8 cellular contexts compared by ENCODE assay signal in genomic region chr5:78647838-78648358, GRCh38. TPM values are rescaled to one million over a fixed set of nuclear protein-coding genes. Genes with fewer than 3 reads are reported as not detected.
DNase-seq lines count a peak whose midpoint lies in the region; TF ChIP-seq lines count a peak whose summit lies in the region.

No MANE protein-coding gene starts in this region.

- H3K9me3 ChIP-seq in GM23248 (ENCODE audit: low read depth): no peaks in the 10 kb centered on the region
- H3K9me3 ChIP-seq in adrenal gland (replicated peaks in 1 of 3): no peaks in the 10 kb centered on the region

- H3K27me3 Mint-ChIP-seq in progenitor cell of endocrine pancreas: peaks cover 10% of the 10 kb centered on the region

- peak overlapping the region; percentile 84 for H3K4me3 Mint-ChIP-seq in progenitor cell of endocrine pancreas (ENCODE audit: low read depth)

- no peaks in the 10 kb centered on the region for H3K9me2 ChIP-seq in GM23248 (ENCODE audit: insufficient read depth)

- peak overlapping the region; percentile 94 for H3K4me2 ChIP-seq in GM23248 (ENCODE audit: unreplicated experiment)

- DNase-seq in DMS153 treated with DMSO at 0.1 percent for 48 hours (lab: John Stamatoyannopoulos, UW; ENCODE audit: unreplicated experiment): peak; percentile 4
- DNase-seq in DMS153 (lab: John Stamatoyannopoulos, UW): no peak
- peak; percentile 81 for DNase-seq in GM23248
- peak; percentile 65 for DNase-seq in LHCN-M2 (ENCODE audit: low read depth)
- peak; percentile 45 to 69 (median 65) for DNase-seq in adrenal gland
- DNase-seq in hepatic stellate cell (ENCODE audit: low spot score): peak; percentile 50
- no peak for DNase-seq in progenitor cell of endocrine pancreas (ENCODE audit: low spot score, unreplicated experiment)
- DNase-seq in epidermal melanocyte (ENCODE audit: insufficient read length, low spot score): no peak

- H3K4me3 ChIP-seq in GM23248: peak overlapping the region; percentile 80
- peak overlapping the region; percentile 13 to 89 (median 80) for H3K4me3 ChIP-seq in adrenal gland

- peak overlapping the region; percentile 68 for H3K27ac ChIP-seq in GM23248
- H3K27ac ChIP-seq in adrenal gland: peak overlapping the region; percentile 84 to 96 (median 94)

- no peaks in the 10 kb centered on the region for H3K9me3 Mint-ChIP-seq in progenitor cell of endocrine pancreas (ENCODE audit: low read depth)

- H3K27ac Mint-ChIP-seq in progenitor cell of endocrine pancreas: peak overlapping the region; percentile 90

- H2AFZ ChIP-seq in GM23248: peak overlapping the region; percentile 73

- TF ChIP-seq CTCF in adrenal gland (IDR thresholded peaks at IDR 0.05): no peak
- TF ChIP-seq CTCF in progenitor cell of endocrine pancreas (IDR thresholded peaks at IDR 0.05; ENCODE audit: unreplicated experiment): peak; percentile 17

- intact Hi-C loops in adrenal gland (cut with DNase I): loop anchor here (10.0 kb wide), 2 partner anchors 73 to 103 kb away; no protein-coding TSS in a partner anchor

- peaks cover 18% of the 10 kb centered on the region for H3K4me1 ChIP-seq in GM23248 (ENCODE audit: insufficient read depth)
- peaks cover 4 to 31% of the 10 kb centered on the region in 2 donors for H3K4me1 ChIP-seq in adrenal gland (replicated peaks in 1 of 2)

- H3F3A ChIP-seq in GM23248 (ENCODE audit: insufficient read depth): peaks cover 19% of the 10 kb centered on the region

- no peaks in the 10 kb centered on the region for H4K20me1 ChIP-seq in GM23248 (ENCODE audit: insufficient read depth)

- H3K27me3 ChIP-seq in GM23248 (replicated peaks; ENCODE audit: insufficient read depth): no peaks in the 10 kb centered on the region
- H3K27me3 ChIP-seq in adrenal gland: no peaks in the 10 kb centered on the region

- no peak for TF ChIP-seq POLR2A in adrenal gland (IDR thresholded peaks at IDR 0.05)

- peaks cover 25% of the 10 kb centered on the region for H3K4me1 Mint-ChIP-seq in progenitor cell of endocrine pancreas (ENCODE audit: low read depth)

- peaks cover 40% of the 10 kb centered on the region for H3K79me2 ChIP-seq in GM23248 (ENCODE audit: insufficient read depth)

- peak overlapping the region; percentile 91 for H3K9ac ChIP-seq in GM23248

- H3K36me3 ChIP-seq in GM23248 (ENCODE audit: low read depth) (no peaks in the 10 kb centered on the region), adrenal gland (replicated peaks in 1 of 2) (no peaks in the 10 kb centered on the region)

- WGBS in GM23248 (ENCODE audit: low coverage in 1 of 2, low lambda C conversion rate in 2 of 2, missing lambda C conversion rate in 2 of 2), 2 experiments: 1% methylated on average over 22 to 38 of the region's 47 CpGs
- WGBS in adrenal gland, 4 donors: 0 to 3% (median 1%) methylated on average over 13 to 47 of the region's 47 CpGs

- H3K36me3 Mint-ChIP-seq in progenitor cell of endocrine pancreas (ENCODE audit: insufficient read depth): peaks cover 5% of the 10 kb centered on the region

- in situ Hi-C loops in GM23248 (cut with MboI): no loop called here

RNA-seq across cellular contexts. Expression of gene LHFPL2, which starts 0.7 kb away (rescaled TPM):
- total RNA-seq in GM23248 (2014; rRNA removed; shearing (Covaris generic)): 13.7 and 14.4 TPM in 2 replicates
- polyA plus RNA-seq in GM23248 (2016; fragmentation: Nextera tagmentation; extraction: Ambion mirVana): 8.0 and 8.4 TPM in 2 replicates
- total RNA-seq in LHCN-M2 (2014; rRNA removed): 97.3 and 104 TPM in 2 replicates
- polyA plus RNA-seq in LHCN-M2 (2012): 26.3 TPM
- total RNA-seq in adrenal gland: 10 to 100 TPM; 34.0 to 68.4 (median 56.9) TPM
- 10 to 100 TPM in 1 of 3 donors, 1 to 10 TPM in 2; 8.0 to 27.3 (median 8.7) TPM for polyA plus RNA-seq in adrenal gland
- total RNA-seq in progenitor cell of endocrine pancreas: 15.0 and 18.3 TPM in 2 replicates

Comparison
In these comparisons a context has a peak if more than half of its experiments do, and no peak if none do; other contexts are left out.
1. DNase-seq: peak in DMS153 treated with DMSO at 0.1 percent for 48 hours (single experiment), GM23248 (single experiment), LHCN-M2 (single experiment), adrenal gland (7 of 7) and hepatic stellate cell (single experiment); none in DMS153 (single experiment), progenitor cell of endocrine pancreas (single experiment) and epidermal melanocyte (single experiment).